1 cellular context compared by ENCODE assay signal in the genomic region with DNA sequence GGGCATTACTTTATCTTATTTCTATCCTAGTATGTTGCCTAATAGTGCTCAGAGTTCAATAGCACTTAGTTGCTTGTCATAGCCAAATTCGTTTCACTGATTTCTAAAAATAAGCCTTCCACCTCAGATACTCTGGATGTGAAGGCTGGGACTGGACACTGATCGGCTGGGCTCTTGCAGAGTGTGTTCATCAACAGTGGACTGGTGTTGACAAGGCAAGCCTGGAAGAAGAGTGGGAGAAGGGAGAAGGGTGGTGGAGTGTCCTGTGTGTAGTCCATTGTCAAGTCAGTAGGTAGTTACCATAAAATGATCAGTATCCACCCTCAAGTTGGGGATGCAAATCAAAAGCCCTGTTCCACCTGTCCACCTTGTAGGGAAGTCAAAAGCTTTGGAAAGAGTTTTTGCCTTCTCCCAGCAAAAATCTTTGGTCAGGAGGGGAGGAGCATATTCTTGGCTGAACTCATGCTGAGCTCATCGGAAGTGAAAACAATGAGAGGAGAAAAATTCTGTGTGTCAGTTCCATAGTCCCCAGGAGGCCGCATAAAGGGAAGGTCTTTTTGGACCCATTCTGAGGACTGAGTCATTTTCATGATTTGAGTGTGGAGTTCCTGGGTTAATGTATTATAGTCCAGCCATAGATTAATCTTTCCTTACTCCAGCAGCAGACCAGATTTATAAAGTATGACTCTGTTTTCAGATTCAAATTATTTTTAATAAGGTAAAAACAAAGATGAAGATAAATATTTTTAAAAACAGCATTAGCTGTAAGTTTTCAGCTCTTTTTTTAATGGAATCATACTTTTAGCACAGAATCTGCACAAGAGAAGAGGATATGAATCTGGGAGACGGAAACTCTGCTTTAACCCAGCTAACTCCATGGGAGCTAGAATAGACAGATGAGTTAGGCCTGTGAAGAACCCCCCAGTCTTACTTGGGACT.
TF ChIP-seq lines count a peak whose summit lies in the region.

No MANE protein-coding gene starts in this region.

TF ChIP-seq in HEK293, 187 proteins besides CTCF, POLR2A, EP300 and RAD21 (continued from another document and continues in another):
- TF ChIP-seq ZNF341 (tag by site-specific recombination; IDR thresholded peaks at IDR 0.05; ENCODE audit: low read depth) (no peak), PRDM1 (tag by site-specific recombination; IDR thresholded peaks at IDR 0.05) (peak; percentile 80), SP2 (tag by site-specific recombination; IDR thresholded peaks at IDR 0.05) (no peak), ZNF366 (tag by site-specific recombination; conservative IDR thresholded peaks at IDR 0.05) (peak; percentile 74), ZNF214 (tag by site-specific recombination; IDR thresholded peaks at IDR 0.05; ENCODE audit: borderline replicate concordance) (no peak), MZF1 (tag by site-specific recombination; IDR thresholded peaks at IDR 0.05; ENCODE audit: borderline replicate concordance) (0 out of 2 replicates have a peak, but pooled peaks have one; percentile 43), ZNF169 (tag by site-specific recombination; IDR thresholded peaks at IDR 0.05) (no peak), ZNF561 (tag by site-specific recombination; IDR thresholded peaks at IDR 0.05; ENCODE audit: borderline replicate concordance) (no peak), GLIS1 (tag by site-specific recombination; IDR thresholded peaks at IDR 0.05) (peak; percentile 91), ZBTB21 (tag by site-specific recombination; IDR thresholded peaks at IDR 0.05) (peak; percentile 31; the same call in 1 of the 2 replicates), ZNF521 (tag by site-specific recombination; IDR thresholded peaks at IDR 0.05) (no peak), PRDM6 (tag by site-specific recombination; IDR thresholded peaks at IDR 0.05) (peak; percentile 79), ZNF37A (tag by site-specific recombination; IDR thresholded peaks at IDR 0.05) (no peak), ZNF510 (tag by site-specific recombination; IDR thresholded peaks at IDR 0.05; ENCODE audit: insufficient replicate concordance) (no peak), ZNF23 (tag by site-specific recombination; IDR thresholded peaks at IDR 0.05; ENCODE audit: borderline replicate concordance) (no peak), SP3 (tag by site-specific recombination; IDR thresholded peaks at IDR 0.05) (0 out of 2 replicates have a peak, but pooled peaks have one; percentile 24), ZNF350 (tag by site-specific recombination; IDR thresholded peaks at IDR 0.05) (no peak), ZNF354C (tag by site-specific recombination; IDR thresholded peaks at IDR 0.05; ENCODE audit: borderline replicate concordance, low read depth) (no peak), ZNF114 (tag by site-specific recombination; IDR thresholded peaks at IDR 0.05) (no peak), YY1 (tag by site-specific recombination; IDR thresholded peaks at IDR 0.05) (no peak), HOXC10 (CRISPR knock-in tag; IDR thresholded peaks at IDR 0.05) (no peak), ZNF530 (tag by site-specific recombination; IDR thresholded peaks at IDR 0.05; ENCODE audit: low read depth) (no peak), EGR2 (tag by site-specific recombination; IDR thresholded peaks at IDR 0.05; ENCODE audit: low read depth) (no peak), ZNF670 (tag by site-specific recombination; IDR thresholded peaks at IDR 0.05; ENCODE audit: low read depth) (no peak), ZNF791 (tag by site-specific recombination; IDR thresholded peaks at IDR 0.05) (no peak), ZNF660 (tag by site-specific recombination; IDR thresholded peaks at IDR 0.05) (peak; percentile 96), ZNF792 (tag by site-specific recombination; IDR thresholded peaks at IDR 0.05) (no peak), ZBTB6 (tag by site-specific recombination; IDR thresholded peaks at IDR 0.05) (no peak), SP7 (tag by site-specific recombination; IDR thresholded peaks at IDR 0.05) (peak; percentile 71), ZNF585B (tag by site-specific recombination; IDR thresholded peaks at IDR 0.05) (no peak), OSR2 (tag by site-specific recombination; IDR thresholded peaks at IDR 0.05) (no peak), ZSCAN23 (tag by site-specific recombination; IDR thresholded peaks at IDR 0.05) (no peak), ZNF549 (tag by site-specific recombination; IDR thresholded peaks at IDR 0.05) (no peak), SALL2 (tag by site-specific recombination; IDR thresholded peaks at IDR 0.05; ENCODE audit: borderline replicate concordance) (no peak), ZNF391 (tag by site-specific recombination; IDR thresholded peaks at IDR 0.05; ENCODE audit: borderline replicate concordance, low read depth) (no peak), KLF10 (tag by site-specific recombination; IDR thresholded peaks at IDR 0.05) (no peak), ZNF324 (tag by site-specific recombination; IDR thresholded peaks at IDR 0.05) (no peak), BCL11B (tag by site-specific recombination; IDR thresholded peaks at IDR 0.05; ENCODE audit: low read depth) (no peak), ZNF600 (tag by site-specific recombination; IDR thresholded peaks at IDR 0.05) (peak; percentile 69), ZNF701 (tag by site-specific recombination; IDR thresholded peaks at IDR 0.05) (no peak), ZFP69B (tag by site-specific recombination; IDR thresholded peaks at IDR 0.05) (no peak), ZNF785 (tag by site-specific recombination; IDR thresholded peaks at IDR 0.05) (no peak), ZNF132 (tag by site-specific recombination; IDR thresholded peaks at IDR 0.05; ENCODE audit: borderline replicate concordance) (no peak), ZNF560 (tag by site-specific recombination; IDR thresholded peaks at IDR 0.05; ENCODE audit: borderline replicate concordance) (no peak)
- TF ChIP-seq, protein P1, sequence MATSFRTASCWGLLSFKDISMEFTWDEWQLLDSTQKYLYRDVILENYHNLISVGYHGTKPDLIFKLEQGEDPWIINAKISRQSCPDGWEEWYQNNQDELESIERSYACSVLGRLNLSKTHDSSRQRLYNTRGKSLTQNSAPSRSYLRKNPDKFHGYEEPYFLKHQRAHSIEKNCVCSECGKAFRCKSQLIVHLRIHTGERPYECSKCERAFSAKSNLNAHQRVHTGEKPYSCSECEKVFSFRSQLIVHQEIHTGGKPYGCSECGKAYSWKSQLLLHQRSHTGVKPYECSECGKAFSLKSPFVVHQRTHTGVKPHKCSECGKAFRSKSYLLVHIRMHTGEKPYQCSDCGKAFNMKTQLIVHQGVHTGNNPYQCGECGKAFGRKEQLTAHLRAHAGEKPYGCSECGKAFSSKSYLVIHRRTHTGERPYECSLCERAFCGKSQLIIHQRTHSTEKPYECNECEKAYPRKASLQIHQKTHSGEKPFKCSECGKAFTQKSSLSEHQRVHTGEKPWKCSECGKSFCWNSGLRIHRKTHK (tag by site-specific recombination; IDR thresholded peaks at IDR 0.05): no peak
- TF ChIP-seq, protein P2, sequence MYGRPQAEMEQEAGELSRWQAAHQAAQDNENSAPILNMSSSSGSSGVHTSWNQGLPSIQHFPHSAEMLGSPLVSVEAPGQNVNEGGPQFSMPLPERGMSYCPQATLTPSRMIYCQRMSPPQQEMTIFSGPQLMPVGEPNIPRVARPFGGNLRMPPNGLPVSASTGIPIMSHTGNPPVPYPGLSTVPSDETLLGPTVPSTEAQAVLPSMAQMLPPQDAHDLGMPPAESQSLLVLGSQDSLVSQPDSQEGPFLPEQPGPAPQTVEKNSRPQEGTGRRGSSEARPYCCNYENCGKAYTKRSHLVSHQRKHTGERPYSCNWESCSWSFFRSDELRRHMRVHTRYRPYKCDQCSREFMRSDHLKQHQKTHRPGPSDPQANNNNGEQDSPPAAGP (tag by site-specific recombination; IDR thresholded peaks at IDR 0.05): no peak
- TF ChIP-seq, protein P3, sequence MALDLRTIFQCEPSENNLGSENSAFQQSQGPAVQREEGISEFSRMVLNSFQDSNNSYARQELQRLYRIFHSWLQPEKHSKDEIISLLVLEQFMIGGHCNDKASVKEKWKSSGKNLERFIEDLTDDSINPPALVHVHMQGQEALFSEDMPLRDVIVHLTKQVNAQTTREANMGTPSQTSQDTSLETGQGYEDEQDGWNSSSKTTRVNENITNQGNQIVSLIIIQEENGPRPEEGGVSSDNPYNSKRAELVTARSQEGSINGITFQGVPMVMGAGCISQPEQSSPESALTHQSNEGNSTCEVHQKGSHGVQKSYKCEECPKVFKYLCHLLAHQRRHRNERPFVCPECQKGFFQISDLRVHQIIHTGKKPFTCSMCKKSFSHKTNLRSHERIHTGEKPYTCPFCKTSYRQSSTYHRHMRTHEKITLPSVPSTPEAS (tag by site-specific recombination; IDR thresholded peaks at IDR 0.05): no peak
- TF ChIP-seq, protein P4, sequence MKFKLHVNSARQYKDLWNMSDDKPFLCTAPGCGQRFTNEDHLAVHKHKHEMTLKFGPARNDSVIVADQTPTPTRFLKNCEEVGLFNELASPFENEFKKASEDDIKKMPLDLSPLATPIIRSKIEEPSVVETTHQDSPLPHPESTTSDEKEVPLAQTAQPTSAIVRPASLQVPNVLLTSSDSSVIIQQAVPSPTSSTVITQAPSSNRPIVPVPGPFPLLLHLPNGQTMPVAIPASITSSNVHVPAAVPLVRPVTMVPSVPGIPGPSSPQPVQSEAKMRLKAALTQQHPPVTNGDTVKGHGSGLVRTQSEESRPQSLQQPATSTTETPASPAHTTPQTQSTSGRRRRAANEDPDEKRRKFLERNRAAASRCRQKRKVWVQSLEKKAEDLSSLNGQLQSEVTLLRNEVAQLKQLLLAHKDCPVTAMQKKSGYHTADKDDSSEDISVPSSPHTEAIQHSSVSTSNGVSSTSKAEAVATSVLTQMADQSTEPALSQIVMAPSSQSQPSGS (tag by site-specific recombination; IDR thresholded peaks at IDR 0.05; ENCODE audit: low read depth): no peak
- TF ChIP-seq, protein P5, sequence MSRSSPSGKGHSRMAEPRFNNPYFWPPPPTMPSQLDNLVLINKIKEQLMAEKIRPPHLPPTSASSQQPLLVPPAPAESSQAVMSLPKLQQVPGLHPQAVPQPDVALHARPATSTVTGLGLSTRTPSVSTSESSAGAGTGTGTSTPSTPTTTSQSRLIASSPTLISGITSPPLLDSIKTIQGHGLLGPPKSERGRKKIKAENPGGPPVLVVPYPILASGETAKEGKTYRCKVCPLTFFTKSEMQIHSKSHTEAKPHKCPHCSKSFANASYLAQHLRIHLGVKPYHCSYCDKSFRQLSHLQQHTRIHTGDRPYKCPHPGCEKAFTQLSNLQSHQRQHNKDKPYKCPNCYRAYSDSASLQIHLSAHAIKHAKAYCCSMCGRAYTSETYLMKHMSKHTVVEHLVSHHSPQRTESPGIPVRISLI (tag by site-specific recombination; IDR thresholded peaks at IDR 0.05): no peak
- TF ChIP-seq, protein P6, sequence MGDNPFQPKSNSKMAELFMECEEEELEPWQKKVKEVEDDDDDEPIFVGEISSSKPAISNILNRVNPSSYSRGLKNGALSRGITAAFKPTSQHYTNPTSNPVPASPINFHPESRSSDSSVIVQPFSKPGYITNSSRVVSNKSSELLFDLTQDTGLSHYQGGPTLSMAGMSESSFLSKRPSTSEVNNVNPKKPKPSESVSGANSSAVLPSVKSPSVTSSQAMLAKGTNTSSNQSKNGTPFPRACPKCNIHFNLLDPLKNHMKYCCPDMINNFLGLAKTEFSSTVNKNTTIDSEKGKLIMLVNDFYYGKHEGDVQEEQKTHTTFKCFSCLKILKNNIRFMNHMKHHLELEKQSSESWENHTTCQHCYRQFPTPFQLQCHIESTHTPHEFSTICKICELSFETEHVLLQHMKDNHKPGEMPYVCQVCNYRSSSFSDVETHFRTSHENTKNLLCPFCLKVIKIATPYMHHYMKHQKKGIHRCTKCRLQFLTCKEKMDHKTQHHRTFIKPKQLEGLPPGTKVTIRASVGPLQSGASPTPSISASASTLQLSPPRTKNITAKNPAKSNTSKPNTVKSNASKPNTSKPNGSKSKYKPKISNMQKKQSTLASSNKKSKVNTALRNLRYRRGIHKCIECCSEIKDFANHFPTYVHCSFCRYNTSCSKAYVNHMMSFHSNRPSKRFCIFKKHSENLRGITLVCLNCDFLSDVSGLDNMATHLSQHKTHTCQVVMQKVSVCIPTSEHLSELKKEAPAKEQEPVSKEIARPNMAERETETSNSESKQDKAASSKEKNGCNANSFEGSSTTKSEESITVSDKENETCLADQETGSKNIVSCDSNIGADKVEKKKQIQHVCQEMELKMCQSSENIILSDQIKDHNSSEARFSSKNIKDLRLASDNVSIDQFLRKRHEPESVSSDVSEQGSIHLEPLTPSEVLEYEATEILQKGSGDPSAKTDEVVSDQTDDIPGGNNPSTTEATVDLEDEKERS (tag by site-specific recombination; IDR thresholded peaks at IDR 0.05): no peak
- TF ChIP-seq, protein P7, sequence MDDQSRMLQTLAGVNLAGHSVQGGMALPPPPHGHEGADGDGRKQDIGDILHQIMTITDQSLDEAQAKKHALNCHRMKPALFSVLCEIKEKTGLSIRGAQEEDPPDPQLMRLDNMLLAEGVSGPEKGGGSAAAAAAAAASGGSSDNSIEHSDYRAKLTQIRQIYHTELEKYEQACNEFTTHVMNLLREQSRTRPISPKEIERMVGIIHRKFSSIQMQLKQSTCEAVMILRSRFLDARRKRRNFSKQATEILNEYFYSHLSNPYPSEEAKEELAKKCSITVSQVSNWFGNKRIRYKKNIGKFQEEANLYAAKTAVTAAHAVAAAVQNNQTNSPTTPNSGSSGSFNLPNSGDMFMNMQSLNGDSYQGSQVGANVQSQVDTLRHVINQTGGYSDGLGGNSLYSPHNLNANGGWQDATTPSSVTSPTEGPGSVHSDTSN (CRISPR knock-in tag; IDR thresholded peaks at IDR 0.05): no peak
